28 cellular contexts compared by ENCODE assay signal in genomic region chr3:60430208-60430607, GRCh38.
"Had no signal": no experiment of that assay in that cellular context is flagged by ENCODE, and none has a peak within 500 bp of the region (broad histone marks: within the 10 kb centered on the region; RNA-seq: fewer than 3 reads in every experiment).

No MANE protein-coding gene starts in this region.

- H3K4me3 ChIP-seq: ascending aorta, breast epithelium, cardiac muscle cell, colonic mucosa, esophagus squamous epithelium, gastroesophageal sphincter, heart right ventricle, hepatocyte had no signal

- H3K27me3 ChIP-seq: ascending aorta, breast epithelium, colonic mucosa, esophagus squamous epithelium, gastroesophageal sphincter, heart right ventricle, hepatocyte had no signal

- ATAC-seq: activated CD8-positive, alpha-beta T cell treated with anti-CD3 and anti-CD28 coated beads for 36 hours; activated T-helper 17 cell treated with anti-CD3 and anti-CD28 coated beads, Interleukin-2, amount 50 U/mL, for 72 hours; gastroesophageal sphincter; heart right ventricle had no signal

- H3K27ac Mint-ChIP-seq: activated CD4-positive, alpha-beta T cell treated with anti-CD3 and anti-CD28 coated beads, Interleukin-2, amount 10 ng/mL, durations not matched to agents 7 days and 5 days; activated CD8-positive, alpha-beta T cell treated with anti-CD3 and anti-CD28 coated beads for 36 hours; activated naive CD4-positive, alpha-beta T cell treated with anti-CD3 and anti-CD28 coated beads, Interleukin-2, amount 50 U/mL, for 24 hours; activated naive CD8-positive, alpha-beta T cell treated with anti-CD3 and anti-CD28 coated beads, Interleukin-2, amount 10 ng/mL, durations not matched to agents 7 days and 5 days; activated T-helper 17 cell treated with anti-CD3 and anti-CD28 coated beads, Interleukin-2, amount 50 U/mL, for 72 hours; brain had no signal

- H3K4me3 Mint-ChIP-seq: activated CD4-positive, alpha-beta T cell treated with anti-CD3 and anti-CD28 coated beads, Interleukin-2, amount 10 ng/mL, durations not matched to agents 7 days and 5 days; activated CD8-positive, alpha-beta T cell treated with anti-CD3 and anti-CD28 coated beads for 36 hours; activated naive CD8-positive, alpha-beta T cell treated with anti-CD3 and anti-CD28 coated beads, Interleukin-2, amount 10 ng/mL, durations not matched to agents 7 days and 5 days; activated T-helper 17 cell treated with anti-CD3 and anti-CD28 coated beads, Interleukin-2, amount 50 U/mL, for 72 hours; brain had no signal

- DNase-seq: activated CD4-positive, alpha-beta T cell treated with anti-CD3 and anti-CD28 coated beads for 4 hours; activated CD4-positive, alpha-beta T cell treated with anti-CD3 and anti-CD28 coated beads, Interleukin-2, amount 10 ng/mL, durations not matched to agents 7 days and 5 days; activated CD4-positive, alpha-beta T cell treated with anti-CD3 and anti-CD28 coated beads, Interleukin-2, amount 50 U/mL, for 48 hours; activated CD4-positive, CD25-positive, alpha-beta regulatory T cell; activated CD4-positive, CD25-positive, alpha-beta regulatory T cell treated with anti-CD3 and anti-CD28 coated beads, Interleukin-2, amount 50 U/mL, for 72 hours; activated CD8-positive, alpha-beta memory T cell treated with anti-CD3 and anti-CD28 coated beads for 24 hours; activated CD8-positive, alpha-beta T cell treated with anti-CD3 and anti-CD28 coated beads for 36 hours; activated effector memory CD4-positive, alpha-beta T cell treated with Interleukin-2 at 50 U/mL for 16 hours; activated gamma-delta T cell treated with Interleukin-2 at 50 U/mL for 16 hours; activated naive CD4-positive, alpha-beta T cell treated with Interleukin-2 at 50 U/mL for 16 hours; activated naive CD8-positive, alpha-beta T cell treated with anti-CD3 and anti-CD28 coated beads, Interleukin-2, amount 10 ng/mL, durations not matched to agents 7 days and 5 days; activated T-cell treated with anti-CD3 and anti-CD28 coated beads, Interleukin-2, amount 50 U/mL, for 48 hours; central memory CD4-positive, alpha-beta T cell; cerebellar nuclear complex; colonic mucosa; effector CD8-positive, alpha-beta T cell; esophagus squamous epithelium; foreskin melanocyte; heart right ventricle had no signal

- H3K9me3 Mint-ChIP-seq: activated CD8-positive, alpha-beta T cell treated with anti-CD3 and anti-CD28 coated beads for 36 hours; activated naive CD4-positive, alpha-beta T cell treated with anti-CD3 and anti-CD28 coated beads, Interleukin-2, amount 50 U/mL, for 24 hours; activated T-helper 17 cell treated with anti-CD3 and anti-CD28 coated beads, Interleukin-2, amount 50 U/mL, for 72 hours; brain had no signal

- H3K27ac ChIP-seq: ascending aorta, breast epithelium, cardiac muscle cell, colonic mucosa, epithelial cell of prostate, esophagus squamous epithelium, gastroesophageal sphincter, heart right ventricle, hepatocyte had no signal

- H3K36me3 Mint-ChIP-seq: activated naive CD4-positive, alpha-beta T cell treated with anti-CD3 and anti-CD28 coated beads, Interleukin-2, amount 50 U/mL, for 24 hours; activated naive CD8-positive, alpha-beta T cell treated with anti-CD3 and anti-CD28 coated beads, Interleukin-2, amount 10 ng/mL, durations not matched to agents 7 days and 5 days; brain had no signal

- H3K36me3 ChIP-seq: ascending aorta, breast epithelium, cardiac muscle cell, colonic mucosa, esophagus squamous epithelium, gastroesophageal sphincter, heart right ventricle had no signal

- H3K4me1 ChIP-seq: ascending aorta, breast epithelium, colonic mucosa, esophagus squamous epithelium, gastroesophageal sphincter, heart right ventricle had no signal

- H3K9me3 ChIP-seq: ascending aorta, breast epithelium, colonic mucosa, esophagus squamous epithelium, gastroesophageal sphincter, heart right ventricle had no signal

- H3K27me3 Mint-ChIP-seq: activated CD4-positive, alpha-beta T cell treated with anti-CD3 and anti-CD28 coated beads, Interleukin-2, amount 10 ng/mL, durations not matched to agents 7 days and 5 days; activated CD8-positive, alpha-beta T cell treated with anti-CD3 and anti-CD28 coated beads for 36 hours; activated naive CD4-positive, alpha-beta T cell treated with anti-CD3 and anti-CD28 coated beads, Interleukin-2, amount 50 U/mL, for 24 hours; activated naive CD8-positive, alpha-beta T cell treated with anti-CD3 and anti-CD28 coated beads, Interleukin-2, amount 10 ng/mL, durations not matched to agents 7 days and 5 days; activated T-helper 17 cell treated with anti-CD3 and anti-CD28 coated beads, Interleukin-2, amount 50 U/mL, for 72 hours had no signal
